Comparison of ENCODE assay signal across 15 cellular contexts in genomic region chr7:130393799-130394411, GRCh38. TPM values are rescaled to one million over a fixed set of nuclear protein-coding genes. Genes with fewer than 3 reads are reported as not detected.
DNase-seq lines count a peak whose midpoint lies in the region; ATAC-seq and TF ChIP-seq lines count a peak whose summit lies in the region.
"Had no signal": no experiment of that assay in that cellular context is flagged by ENCODE, and none has a peak within 500 bp of the region (broad histone marks: within the 10 kb centered on the region; RNA-seq: fewer than 3 reads in every experiment).

No MANE protein-coding gene starts in this region.

- H4K8ac ChIP-seq in mesendoderm (ENCODE audit: low read depth, low read length) = no peak overlapping the region

- no peak overlapping the region for H3K56ac ChIP-seq in mesendoderm (ENCODE audit: low read length)

- ATAC-seq in activated CD8-positive, alpha-beta T cell treated with anti-CD3 and anti-CD28 coated beads, Interleukin-2, amount 10 ng/mL, durations not matched to agents 7 days and 5 days = peak; percentile 25
- no peak for ATAC-seq in GM18868 (IDR thresholded peaks at IDR 0.05; ENCODE audit: unreplicated experiment)
- ATAC-seq: SK-N-SH treated with all-trans-retinoic acid at 6 μM for 48 hours had no signal

- no peak overlapping the region for H4K5ac ChIP-seq in mesendoderm (ENCODE audit: low read length)

- TF ChIP-seq POLR2A in thyroid gland (IDR thresholded peaks at IDR 0.05) = no peak

- no peaks in the 10 kb centered on the region for H4K20me1 ChIP-seq in BLaER1

- H3K36me3 ChIP-seq in BLaER1 (peaks cover 16% of the 10 kb centered on the region), mesendoderm (ENCODE audit: control insufficient read depth, insufficient read depth, low read length) (no peaks in the 10 kb centered on the region), thyroid gland (no peaks in the 10 kb centered on the region)
- H3K36me3 ChIP-seq in CD8-positive, alpha-beta memory T cell (ENCODE audit: insufficient read depth, low read length) = no peaks in the 10 kb centered on the region

- H3K9me3 Mint-ChIP-seq in CD8-positive, alpha-beta memory T cell = no peaks in the 10 kb centered on the region
- no peaks in the 10 kb centered on the region for H3K9me3 Mint-ChIP-seq in activated CD8-positive, alpha-beta T cell treated with anti-CD3 and anti-CD28 coated beads, Interleukin-2, amount 10 ng/mL, durations not matched to agents 7 days and 5 days (ENCODE audit: insufficient read depth)
- no peaks in the 10 kb centered on the region for H3K9me3 Mint-ChIP-seq in chondrocyte (ENCODE audit: low read depth)

- H2BK15ac ChIP-seq in mesendoderm (replicated peaks; ENCODE audit: low read depth) = no peak overlapping the region

- H3K27me3 ChIP-seq in BLaER1 (no peaks in the 10 kb centered on the region), mesendoderm (ENCODE audit: insufficient read depth, low read length, poor library complexity) (no peaks in the 10 kb centered on the region), thyroid gland (no peaks in the 10 kb centered on the region)
- H3K27me3 ChIP-seq in CD8-positive, alpha-beta memory T cell (ENCODE audit: insufficient read depth, low read length, poor library complexity, severe bottlenecking) = no peaks in the 10 kb centered on the region

- H3K4me3 Mint-ChIP-seq in CD8-positive, alpha-beta memory T cell = peak overlapping the region; percentile 8 to 83 (median 72)
- peak overlapping the region; percentile 70 for H3K4me3 Mint-ChIP-seq in activated CD8-positive, alpha-beta T cell treated with anti-CD3 and anti-CD28 coated beads, Interleukin-2, amount 10 ng/mL, durations not matched to agents 7 days and 5 days
- H3K4me3 Mint-ChIP-seq in chondrocyte (ENCODE audit: unreplicated experiment) = no peak overlapping the region

- H2BK5ac ChIP-seq in mesendoderm (ENCODE audit: low read length) = no peak overlapping the region

- H3K4me1 Mint-ChIP-seq in CD8-positive, alpha-beta memory T cell = peaks cover 15 to 21% (median 20%) of the 10 kb centered on the region in 3 donors
- H3K4me1 Mint-ChIP-seq in activated CD8-positive, alpha-beta T cell treated with anti-CD3 and anti-CD28 coated beads, Interleukin-2, amount 10 ng/mL, durations not matched to agents 7 days and 5 days (ENCODE audit: low read depth) = peaks cover 40% of the 10 kb centered on the region
- H3K4me1 Mint-ChIP-seq in chondrocyte (ENCODE audit: low read depth) = peaks cover 54% of the 10 kb centered on the region

- H3K4me3 ChIP-seq in BLaER1 (no peak overlapping the region), mesendoderm (ENCODE audit: low read length) (no peak overlapping the region), thyroid gland (replicated peaks in 1 of 3) (no peak overlapping the region)
- H3K4me3 ChIP-seq in CD8-positive, alpha-beta memory T cell (ENCODE audit: low read length) = peak overlapping the region; percentile 37
- H3K4me3 ChIP-seq: psoas muscle had no signal

- intact Hi-C loops in thyroid gland (cut with DNase I) = no loop called here

- H3K27ac ChIP-seq in BLaER1 = no peak overlapping the region
- no peak overlapping the region for H3K27ac ChIP-seq in CD8-positive, alpha-beta memory T cell (ENCODE audit: low read depth, low read length)
- H3K27ac ChIP-seq in mesendoderm (ENCODE audit: low read depth, low read length) = no peak overlapping the region
- H3K27ac ChIP-seq in thyroid gland = no peak overlapping the region
- H3K27ac ChIP-seq: psoas muscle had no signal

- WGBS in mesendoderm (ENCODE audit: extremely low coverage, insufficient coverage, low lambda C conversion rate) = no CpG with 5 or more reads among the region's 10 CpGs
- WGBS in thyroid gland, 2 donors = 79 to 85% methylated on average over 10 of the region's 10 CpGs

- no peak overlapping the region for H2AK5ac ChIP-seq in mesendoderm (ENCODE audit: low read length)

- no peak overlapping the region for H3K9ac ChIP-seq in BLaER1
- H3K9ac ChIP-seq in mesendoderm (ENCODE audit: low read length) = no peak overlapping the region

- H3K27ac Mint-ChIP-seq in CD8-positive, alpha-beta memory T cell = peak overlapping the region; percentile 16 to 92 (median 85)
- peak overlapping the region; percentile 94 for H3K27ac Mint-ChIP-seq in activated CD8-positive, alpha-beta T cell treated with anti-CD3 and anti-CD28 coated beads, Interleukin-2, amount 10 ng/mL, durations not matched to agents 7 days and 5 days
- H3K27ac Mint-ChIP-seq in chondrocyte (ENCODE audit: unreplicated experiment) = no peak overlapping the region

- H3K4me1 ChIP-seq in BLaER1 (peaks cover 16% of the 10 kb centered on the region), mesendoderm (ENCODE audit: control insufficient read depth, low read depth, low read length) (no peaks in the 10 kb centered on the region), thyroid gland (no peaks in the 10 kb centered on the region)
- peaks cover 21% of the 10 kb centered on the region for H3K4me1 ChIP-seq in CD8-positive, alpha-beta memory T cell (ENCODE audit: insufficient read depth, low read length)
- H3K4me1 ChIP-seq: psoas muscle had no signal

- H2BK120ac ChIP-seq in mesendoderm (ENCODE audit: low read depth, low read length) = no peak overlapping the region

- H3K4me2 ChIP-seq in BLaER1 (peak overlapping the region; percentile 51), mesendoderm (ENCODE audit: low read length) (no peak overlapping the region)

- POLR2A ChIA-PET in CD8-positive, alpha-beta memory T cell (lab: Charles Lee) = interaction anchor here (0.7 kb wide), 1 partner anchor 27 kb away, joined by 3 read pairs; no protein-coding TSS in a partner anchor
- POLR2A ChIA-PET in activated CD8-positive, alpha-beta T cell treated with anti-CD3 and anti-CD28 coated beads, Interleukin-2, amount 10 ng/mL, durations not matched to agents 7 days and 5 days (lab: Charles Lee) = interaction anchor here (0.8 to 1.3 kb wide), 5 partner anchors 24 to 93 kb away, joined by 3 to 8 read pairs (median 4); partner anchors contain the start of gene CEP41

- peak overlapping the region; percentile 65 for H3K4ac ChIP-seq in mesendoderm (ENCODE audit: low read depth, low read length)

- no peaks in the 10 kb centered on the region for H3K79me2 ChIP-seq in mesendoderm (ENCODE audit: control insufficient read depth, insufficient read depth, low read length)

- no peaks in the 10 kb centered on the region for H3K27me3 Mint-ChIP-seq in CD8-positive, alpha-beta memory T cell
- no peaks in the 10 kb centered on the region for H3K27me3 Mint-ChIP-seq in activated CD8-positive, alpha-beta T cell treated with anti-CD3 and anti-CD28 coated beads, Interleukin-2, amount 10 ng/mL, durations not matched to agents 7 days and 5 days (ENCODE audit: low read depth)
- no peaks in the 10 kb centered on the region for H3K27me3 Mint-ChIP-seq in chondrocyte (ENCODE audit: low read depth)

- H3K36me3 Mint-ChIP-seq in CD8-positive, alpha-beta memory T cell = peaks cover 0 to 9% (median 2%) of the 10 kb centered on the region in 3 donors
- peaks cover 41% of the 10 kb centered on the region for H3K36me3 Mint-ChIP-seq in activated CD8-positive, alpha-beta T cell treated with anti-CD3 and anti-CD28 coated beads, Interleukin-2, amount 10 ng/mL, durations not matched to agents 7 days and 5 days (ENCODE audit: low read depth)
- peaks cover 2% of the 10 kb centered on the region for H3K36me3 Mint-ChIP-seq in chondrocyte (ENCODE audit: low read depth)

- TF ChIP-seq CTCF in chondrocyte (IDR thresholded peaks at IDR 0.05) = no peak
- TF ChIP-seq CTCF in thyroid gland (IDR thresholded peaks at IDR 0.05) = no peak

- H3K23ac ChIP-seq in mesendoderm (ENCODE audit: low read length) = no peak overlapping the region

- CTCF ChIA-PET in CD8-positive, alpha-beta memory T cell (lab: Charles Lee) = no interaction called here
- CTCF ChIA-PET in activated CD8-positive, alpha-beta T cell treated with anti-CD3 and anti-CD28 coated beads, Interleukin-2, amount 10 ng/mL, durations not matched to agents 7 days and 5 days (lab: Charles Lee) = interaction anchor here (0.6 to 1.4 kb wide), 6 partner anchors 18 to 324 kb away, joined by 3 to 11 read pairs (median 5); partner anchors contain the start of gene KLHDC10

- H3K79me1 ChIP-seq in mesendoderm (ENCODE audit: low read length) = no peaks in the 10 kb centered on the region

- no peaks in the 10 kb centered on the region for H3K9me3 ChIP-seq in BLaER1
- no peaks in the 10 kb centered on the region for H3K9me3 ChIP-seq in CD8-positive, alpha-beta memory T cell (ENCODE audit: low read length)
- H3K9me3 ChIP-seq in thyroid gland = no peaks in the 10 kb centered on the region
- H3K9me3 ChIP-seq: psoas muscle had no signal

- no peak overlapping the region for H3K18ac ChIP-seq in mesendoderm (ENCODE audit: low read length)

- no peak for DNase-seq in CD8-positive, alpha-beta memory T cell
- no peak for DNase-seq in activated CD8-positive, alpha-beta T cell treated with anti-CD3 and anti-CD28 coated beads, Interleukin-2, amount 10 ng/mL, durations not matched to agents 7 days and 5 days
- DNase-seq in mesendoderm (no peak), chondrocyte (ENCODE audit: low spot score) (no peak), thyroid gland (no peak), COLO829 (ENCODE audit: low spot score) (no peak)
- DNase-seq: GOT3; NK-92 treated with Interleukin-12 subunit alpha and Interleukin-12 subunit beta, amount 100 ng/mL, for 24 hours; psoas muscle; stimulated activated CD4-positive, alpha-beta T cell treated with anti-CD3 and anti-CD28 coated beads, Interleukin-2, amount 100 ng/mL, for 48 hours had no signal

RNA-seq across cellular contexts. Expression of gene CPA1, which starts 13.6 kb away (rescaled TPM):
- not detected for total RNA-seq in CD8-positive, alpha-beta memory T cell
- polyA plus RNA-seq in CD8-positive, alpha-beta memory T cell = not detected
- not detected for total RNA-seq in activated CD8-positive, alpha-beta T cell treated with anti-CD3 and anti-CD28 coated beads, Interleukin-2, amount 10 ng/mL, durations not matched to agents 7 days and 5 days
- not detected for polyA plus RNA-seq in mesendoderm (2013, experiment 1 of 2)
- polyA plus RNA-seq in mesendoderm (2013, experiment 2 of 2) = not detected
- 0.20 TPM in 1 of 3 replicates, not detected in the others for total RNA-seq in chondrocyte
- total RNA-seq in thyroid gland = 1 to 10 TPM in 1 of 4 donors, not detected in 3; 1.3 TPM
- total RNA-seq: activated CD8-positive, alpha-beta memory T cell treated with anti-CD3 and anti-CD28 coated beads for 36 hours; lung microvascular endothelial cell had no signal

RNA-seq across cellular contexts. Expression of gene CEP41, which starts 46.9 kb away (rescaled TPM):
- total RNA-seq in CD8-positive, alpha-beta memory T cell = 10 to 100 TPM; 16.6 to 18.8 TPM
- 23.6 TPM for polyA plus RNA-seq in CD8-positive, alpha-beta memory T cell
- total RNA-seq in activated CD8-positive, alpha-beta T cell treated with anti-CD3 and anti-CD28 coated beads, Interleukin-2, amount 10 ng/mL, durations not matched to agents 7 days and 5 days = 10 to 100 TPM; 27.6 to 31.1 TPM
- 11.1 TPM for polyA plus RNA-seq in mesendoderm (2013, experiment 1 of 2)
- 11.3 TPM for polyA plus RNA-seq in mesendoderm (2013, experiment 2 of 2)
- total RNA-seq in chondrocyte (10.3 to 13.9 TPM (median 10.4 TPM) in 3 replicates), thyroid gland (10 to 100 TPM in 1 of 4 donors, 1 to 10 TPM in 3; 3.1 to 10.7 (median 7.9) TPM)

RNA-seq across cellular contexts. Expression of gene CPA5, which starts 49.3 kb away (rescaled TPM):
- total RNA-seq in CD8-positive, alpha-beta memory T cell = 1 to 10 TPM; 1.0 to 2.0 TPM
- polyA plus RNA-seq in CD8-positive, alpha-beta memory T cell = 30.5 TPM
- total RNA-seq in activated CD8-positive, alpha-beta T cell treated with anti-CD3 and anti-CD28 coated beads, Interleukin-2, amount 10 ng/mL, durations not matched to agents 7 days and 5 days = under 1 TPM in 1 of 2 experiments, not detected in 1; 0.31 TPM
- polyA plus RNA-seq in mesendoderm (2013, experiment 1 of 2) = not detected
- polyA plus RNA-seq in mesendoderm (2013, experiment 2 of 2) = 0.07 TPM
- total RNA-seq in chondrocyte (not detected in 3 replicates), thyroid gland (not detected)
- total RNA-seq: lung microvascular endothelial cell had no signal
